ENCODE assay signal across 16 cellular contexts in the genomic region with DNA sequence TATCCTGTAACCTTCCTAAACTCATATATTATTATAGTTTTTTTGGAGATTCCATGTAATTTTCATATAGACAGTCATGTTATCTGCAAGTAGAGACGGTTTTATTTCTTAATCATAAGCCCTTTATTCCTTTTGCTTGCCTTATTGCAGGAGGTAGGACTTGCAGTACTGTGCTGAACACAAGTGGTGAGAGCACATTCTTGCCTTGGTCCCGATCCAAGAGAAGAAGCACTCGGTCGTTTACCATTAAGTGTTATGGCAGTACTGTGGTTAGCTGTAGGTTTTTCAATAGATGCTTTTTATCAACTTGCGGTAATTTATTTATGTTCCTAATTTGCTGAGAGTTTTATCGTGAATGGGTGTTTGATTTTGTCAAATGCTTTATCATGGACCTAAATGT.
"Had no signal": no experiment of that assay in that cellular context is flagged by ENCODE, and none has a peak within 500 bp of the region (broad histone marks: within the 10 kb centered on the region; RNA-seq: fewer than 3 reads in every experiment).

No MANE protein-coding gene starts in this region.

- H3K4me3 ChIP-seq: ascending aorta, colonic mucosa, pancreas, spleen, upper lobe of right lung had no signal

- H3K27ac ChIP-seq: ascending aorta, colonic mucosa, foreskin keratinocyte, pancreas, spleen, upper lobe of right lung had no signal

- DNase-seq: activated CD4-positive, alpha-beta T cell treated with anti-CD3 and anti-CD28 coated beads, Interleukin-2, amount 50 U/mL, for 1 hour; activated naive CD4-positive, alpha-beta T cell treated with Interleukin-2 at 50 U/mL for 16 hours; colonic mucosa; foreskin keratinocyte; immature natural killer cell; left cardiac atrium; naive B cell; pancreas; spleen; stimulated activated naive CD8-positive, alpha-beta T cell treated with anti-CD3 and anti-CD28 coated beads, Interleukin-15, amount 100 ng/mL, for 72 hours; T-helper 9 cell; upper lobe of right lung had no signal

- H3K36me3 ChIP-seq: ascending aorta, colonic mucosa, pancreas, spleen, upper lobe of right lung had no signal

- H3K4me1 ChIP-seq: colonic mucosa, foreskin keratinocyte, pancreas, spleen, upper lobe of right lung had no signal

- H3K9me3 ChIP-seq: ascending aorta, colonic mucosa, pancreas, spleen, upper lobe of right lung had no signal

- H3K27me3 ChIP-seq: ascending aorta, colonic mucosa, pancreas, upper lobe of right lung had no signal

- ATAC-seq: activated T-helper 17 cell treated with anti-CD3 and anti-CD28 coated beads, Interleukin-2, amount 50 U/mL, for 72 hours; esophagus mucosa; foreskin keratinocyte; left cardiac atrium; pancreas; sciatic nerve; stimulated activated naive CD8-positive, alpha-beta T cell treated with anti-CD3 and anti-CD28 coated beads, Interleukin-15, amount 100 ng/mL, for 72 hours; upper lobe of right lung had no signal
